Comparison of ENCODE assay signal across 10 cellular contexts in genomic region chr18:46660955-46661749, GRCh38. TPM values are rescaled to one million over a fixed set of nuclear protein-coding genes. Genes with fewer than 3 reads are reported as not detected.
A peak's percentile ranks its signal among the peaks of the same experiment; 100 is the strongest.
DNase-seq lines count a peak whose midpoint lies in the region; ATAC-seq and TF ChIP-seq lines count a peak whose summit lies in the region.
"Had no signal": no experiment of that assay in that cellular context is flagged by ENCODE, and none has a peak within 500 bp of the region (broad histone marks: within the 10 kb centered on the region; RNA-seq: fewer than 3 reads in every experiment).

No MANE protein-coding gene starts in this region.

- peaks cover 8% of the 10 kb centered on the region for H3K4me1 Mint-ChIP-seq in glutamatergic neuron (ENCODE audit: low read depth, unreplicated experiment)

- peaks cover 2% of the 10 kb centered on the region for H3K9me3 Mint-ChIP-seq in glutamatergic neuron (ENCODE audit: unreplicated experiment)

- no peaks in the 10 kb centered on the region for H3K36me3 ChIP-seq in transverse colon
- H3K36me3 ChIP-seq: stomach had no signal

- H3K4me3 Mint-ChIP-seq in glutamatergic neuron (ENCODE audit: unreplicated experiment) = no peak overlapping the region

- peak overlapping the region; percentile 82 for H3K27ac Mint-ChIP-seq in glutamatergic neuron (ENCODE audit: unreplicated experiment)

- 68 to 80% methylated on average over 1 to 9 of the region's 9 CpGs for WGBS in transverse colon (ENCODE audit: low coverage in 1 of 2), 2 donors

- H3K9me3 ChIP-seq in transverse colon = no peaks in the 10 kb centered on the region
- H3K9me3 ChIP-seq: stomach had no signal

- in situ Hi-C loops in transverse colon (cut with MboI; ENCODE audit: low pct_ligation_motif_present in 1 of 4, low pct_unique_long_range_greater_than_20kb in 1 of 4, low sequenced_read_pairs in 3 of 4) = loop anchor here in 3 of 4 donors (10.0 to 25.0 kb wide), 3 partner anchors 99 to 516 kb away; no protein-coding TSS in a partner anchor

- intact Hi-C loops in transverse colon (cut with DNase I; ENCODE audit: low total_unique reads) = loop anchor here (5.0 kb wide), 1 partner anchor 514 kb away; no protein-coding TSS in a partner anchor

- TF ChIP-seq EP300 in transverse colon (IDR thresholded peaks at IDR 0.05; ENCODE audit: low read depth) = no peak

- no peaks in the 10 kb centered on the region for H3K4me1 ChIP-seq in transverse colon
- H3K4me1 ChIP-seq: stomach had no signal

- DNase-seq in H4 (ENCODE audit: low spot score) (peak; percentile 20), SK-N-DZ (ENCODE audit: low spot score) (peak; percentile 72), glutamatergic neuron (peak; percentile 79), retinal pigment epithelial cell (ENCODE audit: low read depth) (peak; percentile 7), NCI-H345 (lab: John Stamatoyannopoulos, UW) (no peak), NCI-H1105 treated with DMSO at 0.1 percent for 48 hours (lab: John Stamatoyannopoulos, UW) (no peak), transverse colon (no peak)
- DNase-seq: amniotic stem cell, stomach had no signal

- H3K27me3 Mint-ChIP-seq in glutamatergic neuron (ENCODE audit: unreplicated experiment) = peaks cover 3% of the 10 kb centered on the region

- H3K27ac ChIP-seq in transverse colon = no peak overlapping the region
- H3K27ac ChIP-seq: stomach had no signal

- no peaks in the 10 kb centered on the region for H3K27me3 ChIP-seq in transverse colon

- H3K4me3 ChIP-seq in retinal pigment epithelial cell (ENCODE audit: low read length) (no peak overlapping the region), transverse colon (no peak overlapping the region)
- H3K4me3 ChIP-seq: stomach had no signal

- TF ChIP-seq POLR2A in GM18505 (IDR thresholded peaks at IDR 0.05; ENCODE audit: borderline replicate concordance, extremely low read depth, insufficient read depth, insufficient read length) (no peak), transverse colon (IDR thresholded peaks at IDR 0.05) (no peak)

- ATAC-seq in GM18505 (IDR thresholded peaks at IDR 0.05; ENCODE audit: unreplicated experiment) = no peak

- TF ChIP-seq CTCF in glutamatergic neuron (IDR thresholded peaks at IDR 0.05; ENCODE audit: partially characterized antibody, unreplicated experiment) (no peak), retinal pigment epithelial cell (conservative IDR thresholded peaks at IDR 0.05; ENCODE audit: low read depth, low read length) (no peak), transverse colon (IDR thresholded peaks at IDR 0.05) (no peak)

- peaks cover 10% of the 10 kb centered on the region for H3K36me3 Mint-ChIP-seq in glutamatergic neuron (ENCODE audit: unreplicated experiment)

RNA-seq across cellular contexts. Expression of gene LOXHD1, which starts 4.1 kb away (rescaled TPM):
- not detected in 2 replicates for total RNA-seq in H4 (2014; rRNA removed; shearing (Covaris generic))
- not detected in 2 replicates for polyA plus RNA-seq in SK-N-DZ (2014; cell fraction: cytosol; rRNA removed)
- polyA plus RNA-seq in SK-N-DZ (2014; cell fraction: nucleus; rRNA removed) = not detected in 2 replicates
- total RNA-seq in glutamatergic neuron (ENCODE audit: unreplicated experiment) = not detected
- total RNA-seq in transverse colon = under 1 TPM in 1 of 4 donors, not detected in 3; 0.16 TPM

Comparison
In these comparisons a context has a peak if more than half of its experiments do, and no peak if none do; other contexts are left out.
1. DNase-seq: peak in H4 (single experiment), SK-N-DZ (single experiment), glutamatergic neuron (single experiment) and retinal pigment epithelial cell (single experiment); none in NCI-H345 (single experiment), NCI-H1105 treated with DMSO at 0.1 percent for 48 hours (single experiment) and transverse colon (single experiment).